Comparison of ENCODE assay signal across 7 cellular contexts in genomic region chr3:186992096-186992495, GRCh38.
DNase-seq lines count a peak whose midpoint lies in the region; ATAC-seq, FAIRE-seq and TF ChIP-seq lines count a peak whose summit lies in the region.
"Not testable (repeated sequence)": the region's sequence is repeated elsewhere in the genome, so short reads cannot be mapped to it uniquely, and the experiment has no call there.

No MANE protein-coding gene starts in this region.

- TF ChIP-seq POLR2A in NB4 (IDR thresholded peaks at IDR 0.05; ENCODE audit: extremely low read depth, insufficient read length): not testable (repeated sequence)

- H3K4me1 Mint-ChIP-seq in activated CD4-positive, alpha-beta memory T cell treated with anti-CD3 and anti-CD28 coated beads for 36 hours (ENCODE audit: low read depth): peaks cover 74% of the 10 kb centered on the region
- H3K4me1 Mint-ChIP-seq in naive thymus-derived CD8-positive, alpha-beta T cell: peaks cover 31 to 81% (median 64%) of the 10 kb centered on the region in 4 donors
- peaks cover 61% of the 10 kb centered on the region for H3K4me1 Mint-ChIP-seq in stimulated activated effector memory CD8-positive, alpha-beta T cell treated with anti-CD3 and anti-CD28 coated beads, Interleukin-12 subunit alpha, Interleukin-12 subunit beta, amount 100 ng/mL, for 72 hours

- H3K36me3 ChIP-seq in cardiac muscle cell: not testable (repeated sequence)

- H3K27ac ChIP-seq in cardiac muscle cell: peak overlapping the region; percentile 11

- H3K9me3 ChIP-seq in cardiac muscle cell (ENCODE audit: low read depth): not testable (repeated sequence)

- intact Hi-C loops in activated CD4-positive, alpha-beta memory T cell treated with anti-CD3 and anti-CD28 coated beads for 36 hours (cut with micrococcal nuclease): not testable (repeated sequence)

- not testable (repeated sequence) for H3K4me3 ChIP-seq in NB4 (ENCODE audit: low read depth, low read length); cardiac muscle cell

- POLR2A ChIA-PET in activated CD4-positive, alpha-beta memory T cell treated with anti-CD3 and anti-CD28 coated beads for 36 hours (lab: Charles Lee); naive thymus-derived CD8-positive, alpha-beta T cell (lab: Charles Lee): not testable (repeated sequence)

- not testable (repeated sequence) for H3K9me3 Mint-ChIP-seq in activated CD4-positive, alpha-beta memory T cell treated with anti-CD3 and anti-CD28 coated beads for 36 hours; naive thymus-derived CD8-positive, alpha-beta T cell; stimulated activated effector memory CD8-positive, alpha-beta T cell treated with anti-CD3 and anti-CD28 coated beads, Interleukin-12 subunit alpha, Interleukin-12 subunit beta, amount 100 ng/mL, for 72 hours

- not testable (repeated sequence) for TF ChIP-seq CTCF in NB4 (IDR thresholded peaks at IDR 0.05; ENCODE audit: low read depth, low read length); cardiac muscle cell (IDR thresholded peaks at IDR 0.05; ENCODE audit: low read depth, low read length)

- H3K27me3 ChIP-seq in cardiac muscle cell: not testable (repeated sequence)

- peaks cover 14% of the 10 kb centered on the region for H3K4me1 ChIP-seq in cardiac muscle cell (ENCODE audit: low read depth)

- not testable (repeated sequence) for H3K27me3 Mint-ChIP-seq in activated CD4-positive, alpha-beta memory T cell treated with anti-CD3 and anti-CD28 coated beads for 36 hours; naive thymus-derived CD8-positive, alpha-beta T cell

- not testable (repeated sequence) for H3K4me3 Mint-ChIP-seq in activated CD4-positive, alpha-beta memory T cell treated with anti-CD3 and anti-CD28 coated beads for 36 hours; stimulated activated effector memory CD8-positive, alpha-beta T cell treated with anti-CD3 and anti-CD28 coated beads, Interleukin-12 subunit alpha, Interleukin-12 subunit beta, amount 100 ng/mL, for 72 hours
- H3K4me3 Mint-ChIP-seq in naive thymus-derived CD8-positive, alpha-beta T cell: peak overlapping the region in 1 of 10 donors; percentile 42

- H3K27ac Mint-ChIP-seq in activated CD4-positive, alpha-beta memory T cell treated with anti-CD3 and anti-CD28 coated beads for 36 hours: peak overlapping the region; percentile 12
- peak overlapping the region in 7 of 10 donors; percentile 19 to 80 (median 37) for H3K27ac Mint-ChIP-seq in naive thymus-derived CD8-positive, alpha-beta T cell
- peak overlapping the region; percentile 77 for H3K27ac Mint-ChIP-seq in stimulated activated effector memory CD8-positive, alpha-beta T cell treated with anti-CD3 and anti-CD28 coated beads, Interleukin-12 subunit alpha, Interleukin-12 subunit beta, amount 100 ng/mL, for 72 hours

- DNase-seq in GM18507 (ENCODE audit: extremely low spot score, insufficient read length, low read depth); activated CD4-positive, alpha-beta memory T cell treated with anti-CD3 and anti-CD28 coated beads for 36 hours; cardiac muscle cell (ENCODE audit: low read depth in 1 of 2, low spot score in 1 of 2); naive thymus-derived CD8-positive, alpha-beta T cell; stimulated activated effector memory CD8-positive, alpha-beta T cell treated with anti-CD3 and anti-CD28 coated beads, Interleukin-12 subunit alpha, Interleukin-12 subunit beta, amount 100 ng/mL, for 72 hours (ENCODE audit: low spot score in 2 of 2): not testable (repeated sequence)
- DNase-seq in NB4 (ENCODE audit: low read depth) (peak; percentile 22), SKM-1 (lab: John Stamatoyannopoulos, UW; ENCODE audit: unreplicated experiment) (peak; percentile 6)

- CTCF ChIA-PET in activated CD4-positive, alpha-beta memory T cell treated with anti-CD3 and anti-CD28 coated beads for 36 hours (lab: Charles Lee): not testable (repeated sequence)

- ATAC-seq in naive thymus-derived CD8-positive, alpha-beta T cell; stimulated activated effector memory CD8-positive, alpha-beta T cell treated with anti-CD3 and anti-CD28 coated beads, Interleukin-12 subunit alpha, Interleukin-12 subunit beta, amount 100 ng/mL, for 72 hours: not testable (repeated sequence)

- peaks cover 36% of the 10 kb centered on the region for H3K36me3 Mint-ChIP-seq in activated CD4-positive, alpha-beta memory T cell treated with anti-CD3 and anti-CD28 coated beads for 36 hours
- peaks cover 0 to 60% (median 12%) of the 10 kb centered on the region in 3 donors for H3K36me3 Mint-ChIP-seq in naive thymus-derived CD8-positive, alpha-beta T cell
- peaks cover 64% of the 10 kb centered on the region for H3K36me3 Mint-ChIP-seq in stimulated activated effector memory CD8-positive, alpha-beta T cell treated with anti-CD3 and anti-CD28 coated beads, Interleukin-12 subunit alpha, Interleukin-12 subunit beta, amount 100 ng/mL, for 72 hours

- FAIRE-seq in GM18507 (lab: Jason Lieb, UNC): peak; percentile 68

Comparison
In these comparisons a context has a peak if more than half of its experiments do, and no peak if none do; other contexts are left out.
1. H3K27ac Mint-ChIP-seq: peak in every context shown above with its lines; median percentile 77 in stimulated activated effector memory CD8-positive, alpha-beta T cell treated with anti-CD3 and anti-CD28 coated beads, Interleukin-12 subunit alpha, Interleukin-12 subunit beta, amount 100 ng/mL, for 72 hours; 37 in naive thymus-derived CD8-positive, alpha-beta T cell; 12 in activated CD4-positive, alpha-beta memory T cell treated with anti-CD3 and anti-CD28 coated beads for 36 hours.